1 cellular context compared by ENCODE assay signal in genomic region chr4:18578307-18578706, GRCh38.
TF ChIP-seq lines count a peak whose summit lies in the region.

No MANE protein-coding gene starts in this region.

TF ChIP-seq in GM12878, 131 proteins besides CTCF, POLR2A, EP300 and RAD21 (continued from another document):
- TF ChIP-seq, protein P1, sequence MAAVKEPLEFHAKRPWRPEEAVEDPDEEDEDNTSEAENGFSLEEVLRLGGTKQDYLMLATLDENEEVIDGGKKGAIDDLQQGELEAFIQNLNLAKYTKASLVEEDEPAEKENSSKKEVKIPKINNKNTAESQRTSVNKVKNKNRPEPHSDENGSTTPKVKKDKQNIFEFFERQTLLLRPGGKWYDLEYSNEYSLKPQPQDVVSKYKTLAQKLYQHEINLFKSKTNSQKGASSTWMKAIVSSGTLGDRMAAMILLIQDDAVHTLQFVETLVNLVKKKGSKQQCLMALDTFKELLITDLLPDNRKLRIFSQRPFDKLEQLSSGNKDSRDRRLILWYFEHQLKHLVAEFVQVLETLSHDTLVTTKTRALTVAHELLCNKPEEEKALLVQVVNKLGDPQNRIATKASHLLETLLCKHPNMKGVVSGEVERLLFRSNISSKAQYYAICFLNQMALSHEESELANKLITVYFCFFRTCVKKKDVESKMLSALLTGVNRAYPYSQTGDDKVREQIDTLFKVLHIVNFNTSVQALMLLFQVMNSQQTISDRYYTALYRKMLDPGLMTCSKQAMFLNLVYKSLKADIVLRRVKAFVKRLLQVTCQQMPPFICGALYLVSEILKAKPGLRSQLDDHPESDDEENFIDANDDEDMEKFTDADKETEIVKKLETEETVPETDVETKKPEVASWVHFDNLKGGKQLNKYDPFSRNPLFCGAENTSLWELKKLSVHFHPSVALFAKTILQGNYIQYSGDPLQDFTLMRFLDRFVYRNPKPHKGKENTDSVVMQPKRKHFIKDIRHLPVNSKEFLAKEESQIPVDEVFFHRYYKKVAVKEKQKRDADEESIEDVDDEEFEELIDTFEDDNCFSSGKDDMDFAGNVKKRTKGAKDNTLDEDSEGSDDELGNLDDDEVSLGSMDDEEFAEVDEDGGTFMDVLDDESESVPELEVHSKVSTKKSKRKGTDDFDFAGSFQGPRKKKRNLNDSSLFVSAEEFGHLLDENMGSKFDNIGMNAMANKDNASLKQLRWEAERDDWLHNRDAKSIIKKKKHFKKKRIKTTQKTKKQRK (IDR thresholded peaks at IDR 0.05; ENCODE audit: low read depth, low read length): no peak
- TF ChIP-seq, protein P2, sequence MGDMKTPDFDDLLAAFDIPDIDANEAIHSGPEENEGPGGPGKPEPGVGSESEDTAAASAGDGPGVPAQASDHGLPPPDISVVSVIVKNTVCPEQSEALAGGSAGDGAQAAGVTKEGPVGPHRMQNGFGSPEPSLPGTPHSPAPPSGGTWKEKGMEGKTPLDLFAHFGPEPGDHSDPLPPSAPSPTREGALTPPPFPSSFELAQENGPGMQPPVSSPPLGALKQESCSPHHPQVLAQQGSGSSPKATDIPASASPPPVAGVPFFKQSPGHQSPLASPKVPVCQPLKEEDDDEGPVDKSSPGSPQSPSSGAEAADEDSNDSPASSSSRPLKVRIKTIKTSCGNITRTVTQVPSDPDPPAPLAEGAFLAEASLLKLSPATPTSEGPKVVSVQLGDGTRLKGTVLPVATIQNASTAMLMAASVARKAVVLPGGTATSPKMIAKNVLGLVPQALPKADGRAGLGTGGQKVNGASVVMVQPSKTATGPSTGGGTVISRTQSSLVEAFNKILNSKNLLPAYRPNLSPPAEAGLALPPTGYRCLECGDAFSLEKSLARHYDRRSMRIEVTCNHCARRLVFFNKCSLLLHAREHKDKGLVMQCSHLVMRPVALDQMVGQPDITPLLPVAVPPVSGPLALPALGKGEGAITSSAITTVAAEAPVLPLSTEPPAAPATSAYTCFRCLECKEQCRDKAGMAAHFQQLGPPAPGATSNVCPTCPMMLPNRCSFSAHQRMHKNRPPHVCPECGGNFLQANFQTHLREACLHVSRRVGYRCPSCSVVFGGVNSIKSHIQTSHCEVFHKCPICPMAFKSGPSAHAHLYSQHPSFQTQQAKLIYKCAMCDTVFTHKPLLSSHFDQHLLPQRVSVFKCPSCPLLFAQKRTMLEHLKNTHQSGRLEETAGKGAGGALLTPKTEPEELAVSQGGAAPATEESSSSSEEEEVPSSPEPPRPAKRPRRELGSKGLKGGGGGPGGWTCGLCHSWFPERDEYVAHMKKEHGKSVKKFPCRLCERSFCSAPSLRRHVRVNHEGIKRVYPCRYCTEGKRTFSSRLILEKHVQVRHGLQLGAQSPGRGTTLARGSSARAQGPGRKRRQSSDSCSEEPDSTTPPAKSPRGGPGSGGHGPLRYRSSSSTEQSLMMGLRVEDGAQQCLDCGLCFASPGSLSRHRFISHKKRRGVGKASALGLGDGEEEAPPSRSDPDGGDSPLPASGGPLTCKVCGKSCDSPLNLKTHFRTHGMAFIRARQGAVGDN (IDR thresholded peaks at IDR 0.05): no peak
- TF ChIP-seq JUNB (IDR thresholded peaks at IDR 0.05) (no peak), FOS (IDR thresholded peaks at IDR 0.05; ENCODE audit: borderline replicate concordance, extremely low read depth, insufficient read length) (no peak), RFX5 (IDR thresholded peaks at IDR 0.05; ENCODE audit: low read depth, low read length) (no peak), SP1 (IDR thresholded peaks at IDR 0.05; ENCODE audit: low read depth, low read length) (no peak), MXI1 (IDR thresholded peaks at IDR 0.05; ENCODE audit: low read depth, low read length) (no peak), RUNX3 (IDR thresholded peaks at IDR 0.05; ENCODE audit: low read length) (no peak), GATAD2B (conservative IDR thresholded peaks at IDR 0.05; ENCODE audit: low read depth) (no peak), HSF1 (IDR thresholded peaks at IDR 0.05; ENCODE audit: low read depth, low read length) (no peak), TARDBP (IDR thresholded peaks at IDR 0.05; ENCODE audit: borderline replicate concordance) (no peak), NR2F1 (conservative IDR thresholded peaks at IDR 0.05) (no peak)
- TF ChIP-seq, protein P3, sequence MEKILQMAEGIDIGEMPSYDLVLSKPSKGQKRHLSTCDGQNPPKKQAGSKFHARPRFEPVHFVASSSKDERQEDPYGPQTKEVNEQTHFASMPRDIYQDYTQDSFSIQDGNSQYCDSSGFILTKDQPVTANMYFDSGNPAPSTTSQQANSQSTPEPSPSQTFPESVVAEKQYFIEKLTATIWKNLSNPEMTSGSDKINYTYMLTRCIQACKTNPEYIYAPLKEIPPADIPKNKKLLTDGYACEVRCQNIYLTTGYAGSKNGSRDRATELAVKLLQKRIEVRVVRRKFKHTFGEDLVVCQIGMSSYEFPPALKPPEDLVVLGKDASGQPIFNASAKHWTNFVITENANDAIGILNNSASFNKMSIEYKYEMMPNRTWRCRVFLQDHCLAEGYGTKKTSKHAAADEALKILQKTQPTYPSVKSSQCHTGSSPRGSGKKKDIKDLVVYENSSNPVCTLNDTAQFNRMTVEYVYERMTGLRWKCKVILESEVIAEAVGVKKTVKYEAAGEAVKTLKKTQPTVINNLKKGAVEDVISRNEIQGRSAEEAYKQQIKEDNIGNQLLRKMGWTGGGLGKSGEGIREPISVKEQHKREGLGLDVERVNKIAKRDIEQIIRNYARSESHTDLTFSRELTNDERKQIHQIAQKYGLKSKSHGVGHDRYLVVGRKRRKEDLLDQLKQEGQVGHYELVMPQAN (conservative IDR thresholded peaks at IDR 0.05): no peak
